1 cellular context compared by ENCODE assay signal in the genomic region with DNA sequence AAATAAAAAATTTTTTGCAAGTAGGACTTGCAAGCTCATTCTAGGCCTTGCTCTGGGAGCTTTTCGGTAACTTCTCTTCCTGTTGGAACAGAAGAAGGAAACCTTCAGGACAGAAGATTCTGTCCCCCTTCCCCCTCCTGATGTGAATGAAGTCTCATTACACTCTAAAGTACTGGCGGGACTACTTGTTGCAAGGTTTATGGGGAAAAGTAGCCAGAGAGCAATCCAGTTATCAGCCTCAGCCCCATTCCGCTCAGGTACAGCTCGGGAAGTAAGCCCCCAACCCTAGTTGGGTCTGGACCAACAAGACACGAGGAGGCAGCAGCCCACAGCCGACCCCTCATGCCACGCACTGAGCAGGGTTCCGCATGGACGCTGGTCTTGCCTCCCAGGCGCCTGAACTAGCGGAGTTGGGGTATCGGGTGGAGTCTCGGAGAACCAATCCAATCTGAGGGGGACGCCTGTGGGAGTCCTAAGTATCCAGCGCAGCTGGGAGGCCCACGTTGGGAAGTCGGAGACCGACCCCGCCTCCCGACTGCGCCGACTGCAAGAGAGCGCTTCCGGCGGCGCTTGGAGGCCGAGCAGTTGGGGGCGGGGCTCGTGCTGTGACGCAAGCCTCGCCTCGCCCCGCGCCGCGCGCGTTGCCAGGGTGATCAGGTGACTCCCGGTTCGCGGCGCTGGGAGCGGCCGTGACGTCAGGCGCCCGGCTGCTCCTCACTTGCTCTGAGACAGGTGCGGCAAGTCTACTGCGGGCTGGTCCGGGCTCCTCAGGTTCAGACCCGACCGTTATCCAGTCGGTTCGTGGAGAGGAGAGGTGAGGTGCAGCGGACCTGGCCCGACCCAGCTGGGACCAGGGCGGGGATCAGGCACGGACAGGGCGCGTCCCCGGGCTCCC.
A peak's percentile ranks its signal among the peaks of the same experiment; 100 is the strongest.
TF ChIP-seq lines count a peak whose summit lies in the region.

Gene CYSTM1 (plus strand): TSS at position 717 of the 895 bp plus-strand sequence. CDS start 19,278 bp downstream, outside the sequence.

TF ChIP-seq in HCT116, 20 proteins besides CTCF, POLR2A, EP300 and RAD21 (continued from another document):
- TF ChIP-seq, protein P1, sequence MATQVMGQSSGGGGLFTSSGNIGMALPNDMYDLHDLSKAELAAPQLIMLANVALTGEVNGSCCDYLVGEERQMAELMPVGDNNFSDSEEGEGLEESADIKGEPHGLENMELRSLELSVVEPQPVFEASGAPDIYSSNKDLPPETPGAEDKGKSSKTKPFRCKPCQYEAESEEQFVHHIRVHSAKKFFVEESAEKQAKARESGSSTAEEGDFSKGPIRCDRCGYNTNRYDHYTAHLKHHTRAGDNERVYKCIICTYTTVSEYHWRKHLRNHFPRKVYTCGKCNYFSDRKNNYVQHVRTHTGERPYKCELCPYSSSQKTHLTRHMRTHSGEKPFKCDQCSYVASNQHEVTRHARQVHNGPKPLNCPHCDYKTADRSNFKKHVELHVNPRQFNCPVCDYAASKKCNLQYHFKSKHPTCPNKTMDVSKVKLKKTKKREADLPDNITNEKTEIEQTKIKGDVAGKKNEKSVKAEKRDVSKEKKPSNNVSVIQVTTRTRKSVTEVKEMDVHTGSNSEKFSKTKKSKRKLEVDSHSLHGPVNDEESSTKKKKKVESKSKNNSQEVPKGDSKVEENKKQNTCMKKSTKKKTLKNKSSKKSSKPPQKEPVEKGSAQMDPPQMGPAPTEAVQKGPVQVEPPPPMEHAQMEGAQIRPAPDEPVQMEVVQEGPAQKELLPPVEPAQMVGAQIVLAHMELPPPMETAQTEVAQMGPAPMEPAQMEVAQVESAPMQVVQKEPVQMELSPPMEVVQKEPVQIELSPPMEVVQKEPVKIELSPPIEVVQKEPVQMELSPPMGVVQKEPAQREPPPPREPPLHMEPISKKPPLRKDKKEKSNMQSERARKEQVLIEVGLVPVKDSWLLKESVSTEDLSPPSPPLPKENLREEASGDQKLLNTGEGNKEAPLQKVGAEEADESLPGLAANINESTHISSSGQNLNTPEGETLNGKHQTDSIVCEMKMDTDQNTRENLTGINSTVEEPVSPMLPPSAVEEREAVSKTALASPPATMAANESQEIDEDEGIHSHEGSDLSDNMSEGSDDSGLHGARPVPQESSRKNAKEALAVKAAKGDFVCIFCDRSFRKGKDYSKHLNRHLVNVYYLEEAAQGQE (IDR thresholded peaks at IDR 0.05; ENCODE audit: low read depth) = no peak
- TF ChIP-seq POLR2AphosphoS5 (IDR thresholded peaks at IDR 0.05; ENCODE audit: low read depth, low read length) (peak; percentile 98), ZNF274 (IDR thresholded peaks at IDR 0.05; ENCODE audit: low read depth, low read length) (no peak), SP1 (IDR thresholded peaks at IDR 0.05; ENCODE audit: low read depth) (peak; percentile 70), EZH2 (IDR thresholded peaks at IDR 0.05) (no peak), EZH2phosphoT487 (IDR thresholded peaks at IDR 0.05; ENCODE audit: borderline replicate concordance) (no peak), SRF (IDR thresholded peaks at IDR 0.05; ENCODE audit: low read depth) (no peak)
- TF ChIP-seq, protein P2, sequence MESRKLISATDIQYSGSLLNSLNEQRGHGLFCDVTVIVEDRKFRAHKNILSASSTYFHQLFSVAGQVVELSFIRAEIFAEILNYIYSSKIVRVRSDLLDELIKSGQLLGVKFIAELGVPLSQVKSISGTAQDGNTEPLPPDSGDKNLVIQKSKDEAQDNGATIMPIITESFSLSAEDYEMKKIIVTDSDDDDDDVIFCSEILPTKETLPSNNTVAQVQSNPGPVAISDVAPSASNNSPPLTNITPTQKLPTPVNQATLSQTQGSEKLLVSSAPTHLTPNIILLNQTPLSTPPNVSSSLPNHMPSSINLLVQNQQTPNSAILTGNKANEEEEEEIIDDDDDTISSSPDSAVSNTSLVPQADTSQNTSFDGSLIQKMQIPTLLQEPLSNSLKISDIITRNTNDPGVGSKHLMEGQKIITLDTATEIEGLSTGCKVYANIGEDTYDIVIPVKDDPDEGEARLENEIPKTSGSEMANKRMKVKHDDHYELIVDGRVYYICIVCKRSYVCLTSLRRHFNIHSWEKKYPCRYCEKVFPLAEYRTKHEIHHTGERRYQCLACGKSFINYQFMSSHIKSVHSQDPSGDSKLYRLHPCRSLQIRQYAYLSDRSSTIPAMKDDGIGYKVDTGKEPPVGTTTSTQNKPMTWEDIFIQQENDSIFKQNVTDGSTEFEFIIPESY (IDR thresholded peaks at IDR 0.05; ENCODE audit: extremely low read depth, insufficient replicate concordance, low read length) = no peak
